Comparison of ENCODE assay signal across 20 cellular contexts in genomic region chr5:2260211-2260985, GRCh38.
"Had no signal": no experiment of that assay in that cellular context is flagged by ENCODE, and none has a peak within 500 bp of the region (broad histone marks: within the 10 kb centered on the region; RNA-seq: fewer than 3 reads in every experiment).

No MANE protein-coding gene starts in this region.

- H3K4me3 Mint-ChIP-seq: activated CD8-positive, alpha-beta T cell treated with anti-CD3 and anti-CD28 coated beads, Interleukin-2, amount 10 ng/mL, durations not matched to agents 7 days and 5 days; activated naive CD4-positive, alpha-beta T cell treated with anti-CD3 and anti-CD28 coated beads for 36 hours; activated naive CD8-positive, alpha-beta T cell; brain; T-cell had no signal

- H3K27ac Mint-ChIP-seq: activated CD8-positive, alpha-beta T cell treated with anti-CD3 and anti-CD28 coated beads, Interleukin-2, amount 10 ng/mL, durations not matched to agents 7 days and 5 days; activated naive CD4-positive, alpha-beta T cell treated with anti-CD3 and anti-CD28 coated beads for 36 hours; activated naive CD8-positive, alpha-beta T cell; brain; T-cell had no signal

- H3K36me3 Mint-ChIP-seq: activated naive CD8-positive, alpha-beta T cell; brain; T-cell had no signal

- H3K9me3 Mint-ChIP-seq: activated naive CD4-positive, alpha-beta T cell treated with anti-CD3 and anti-CD28 coated beads for 36 hours; T-cell had no signal

- H3K4me1 Mint-ChIP-seq: T-cell had no signal

- DNase-seq: activated CD4-positive, alpha-beta T cell treated with anti-CD3 and anti-CD28 coated beads for 4 hours; activated CD8-positive, alpha-beta memory T cell treated with anti-CD3 and anti-CD28 coated beads, Interleukin-2, amount 50 U/mL, for 48 hours; activated CD8-positive, alpha-beta T cell treated with anti-CD3 and anti-CD28 coated beads, Interleukin-2, amount 10 ng/mL, durations not matched to agents 7 days and 5 days; activated effector memory CD4-positive, alpha-beta T cell treated with Interleukin-2 at 50 U/mL for 16 hours; activated naive CD4-positive, alpha-beta T cell treated with anti-CD3 and anti-CD28 coated beads for 36 hours; activated T-cell treated with anti-CD3 and anti-CD28 coated beads, Interleukin-2, amount 50 U/mL, for 1 hour; amygdala; IMR-90; Kasumi-1; KBM-7; NCI-H1105 treated with DMSO at 0.1 percent for 48 hours; NCI-H1436 treated with DMSO at 0.1 percent for 48 hours; NCI-H187; NCI-H2081 treated with DMSO at 0.1 percent for 48 hours; NCI-H446; NCI-H524; PC-3; T-cell had no signal

- ATAC-seq: activated CD8-positive, alpha-beta T cell treated with anti-CD3 and anti-CD28 coated beads, Interleukin-2, amount 10 ng/mL, durations not matched to agents 7 days and 5 days; PC-3; T-cell had no signal
